ENCODE assay signal across 12 cellular contexts in the genomic region with DNA sequence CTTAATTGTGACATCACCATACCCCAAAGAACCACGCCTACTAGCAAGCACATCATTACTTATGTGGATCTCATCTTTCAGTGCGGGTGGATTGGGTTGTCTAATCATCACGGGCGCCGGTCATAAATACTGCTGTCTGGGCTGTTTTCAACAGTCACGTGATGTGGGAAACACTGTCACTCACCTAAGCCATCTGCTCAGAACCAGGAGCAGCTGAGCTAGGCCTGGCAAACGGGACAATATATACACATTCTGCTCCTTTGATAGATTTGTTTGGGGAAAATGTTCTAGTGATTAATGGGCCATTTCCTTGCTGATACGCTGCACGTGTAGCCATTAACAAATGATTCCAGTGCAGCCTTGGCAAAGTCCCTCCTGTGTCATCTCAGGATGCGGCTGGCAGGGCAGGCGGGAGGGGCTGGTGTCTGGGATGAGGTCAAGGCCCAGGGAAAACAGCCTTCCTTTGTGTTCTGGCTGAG.
DNase-seq lines count a peak whose midpoint lies in the region; ATAC-seq and TF ChIP-seq lines count a peak whose summit lies in the region.
"Had no signal": no experiment of that assay in that cellular context is flagged by ENCODE, and none has a peak within 500 bp of the region (broad histone marks: within the 10 kb centered on the region; RNA-seq: fewer than 3 reads in every experiment).

No MANE protein-coding gene starts in this region.

- peaks cover 18% of the 10 kb centered on the region for H3K27me3 Mint-ChIP-seq in endodermal cell (ENCODE audit: insufficient read depth)
- peaks cover 50% of the 10 kb centered on the region for H3K27me3 Mint-ChIP-seq in T-helper 17 cell
- H3K27me3 Mint-ChIP-seq: activated CD4-positive, alpha-beta T cell treated with anti-CD3 and anti-CD28 coated beads for 36 hours had no signal

- H3K36me3 Mint-ChIP-seq in endodermal cell (ENCODE audit: low read depth) (no peaks in the 10 kb centered on the region), T-helper 17 cell (ENCODE audit: low read depth) (no peaks in the 10 kb centered on the region)
- H3K36me3 Mint-ChIP-seq: CD8-positive, alpha-beta memory T cell had no signal

- no peaks in the 10 kb centered on the region for H3K9me3 Mint-ChIP-seq in endodermal cell
- H3K9me3 Mint-ChIP-seq: CD8-positive, alpha-beta memory T cell; central memory CD8-positive, alpha-beta T cell had no signal

- H3K79me2 ChIP-seq in parathyroid adenoma = no peaks in the 10 kb centered on the region

- no peak for ATAC-seq in T-helper 17 cell
- ATAC-seq: activated CD4-positive, alpha-beta T cell treated with anti-CD3 and anti-CD28 coated beads for 36 hours had no signal

- H3K27ac Mint-ChIP-seq in endodermal cell (no peak overlapping the region), T-helper 17 cell (no peak overlapping the region)
- H3K27ac Mint-ChIP-seq: activated CD4-positive, alpha-beta T cell treated with anti-CD3 and anti-CD28 coated beads for 36 hours had no signal

- H3K4me3 ChIP-seq in endodermal cell (ENCODE audit: low read length) = no peak overlapping the region
- no peak overlapping the region for H3K4me3 ChIP-seq in parathyroid adenoma (ENCODE audit: low read depth, low read length)
- H3K4me3 ChIP-seq: esophagus squamous epithelium had no signal

- H3K9ac ChIP-seq in endodermal cell (ENCODE audit: extremely low read depth, low read length, poor library complexity, severe bottlenecking) (no peak overlapping the region), parathyroid adenoma (no peak overlapping the region)

- DNase-seq in ELF-1 (ENCODE audit: low read depth, low spot score) (peak; percentile 17), NCI-H524 (lab: John Stamatoyannopoulos, UW) (peak; percentile 87 to 93), endodermal cell (no peak), T-helper 17 cell (no peak), NCI-H2081 treated with DMSO at 0.1 percent for 48 hours (lab: John Stamatoyannopoulos, UW) (no peak), activated gamma-delta T cell treated with Interleukin-2 at 50 U/mL for 16 hours (no peak)
- no peak for DNase-seq in stimulated activated CD4-positive, alpha-beta T cell treated with anti-CD3 and anti-CD28 coated beads, Interleukin-2, amount 100 ng/mL, for 48 hours
- DNase-seq: activated CD4-positive, alpha-beta T cell treated with anti-CD3 and anti-CD28 coated beads for 36 hours; CD8-positive, alpha-beta memory T cell; esophagus squamous epithelium had no signal

- no peak overlapping the region for H3K4me2 ChIP-seq in parathyroid adenoma (ENCODE audit: low read length)

- H3K27me3 ChIP-seq in endodermal cell (ENCODE audit: control insufficient read depth, insufficient read depth, low read length, poor library complexity, severe bottlenecking) (peaks cover 5% of the 10 kb centered on the region), parathyroid adenoma (ENCODE audit: control insufficient read depth, insufficient read depth, low read length) (no peaks in the 10 kb centered on the region)

- H3K36me3 ChIP-seq in endodermal cell (ENCODE audit: control insufficient read depth, insufficient read depth, low read length) = no peaks in the 10 kb centered on the region
- H3K36me3 ChIP-seq in parathyroid adenoma (ENCODE audit: control insufficient read depth, insufficient read depth, low read length) = no peaks in the 10 kb centered on the region
- H3K36me3 ChIP-seq: esophagus squamous epithelium had no signal

- H3K4me1 Mint-ChIP-seq in endodermal cell = peaks cover 6% of the 10 kb centered on the region
- H3K4me1 Mint-ChIP-seq in T-helper 17 cell = no peaks in the 10 kb centered on the region
- H3K4me1 Mint-ChIP-seq: activated CD4-positive, alpha-beta T cell treated with anti-CD3 and anti-CD28 coated beads for 36 hours; CD8-positive, alpha-beta memory T cell; central memory CD8-positive, alpha-beta T cell had no signal

- 80 to 94% methylated on average over 2 to 11 of the region's 11 CpGs for WGBS in endodermal cell (ENCODE audit: insufficient coverage in 1 of 2, insufficient read length in 1 of 2), 2 experiments

- peak overlapping the region; percentile 34 for H2AFZ ChIP-seq in parathyroid adenoma

- H3K4me3 Mint-ChIP-seq in endodermal cell = no peak overlapping the region
- H3K4me3 Mint-ChIP-seq in T-helper 17 cell = no peak overlapping the region
- H3K4me3 Mint-ChIP-seq: activated CD4-positive, alpha-beta T cell treated with anti-CD3 and anti-CD28 coated beads for 36 hours; CD8-positive, alpha-beta memory T cell; central memory CD8-positive, alpha-beta T cell had no signal

- H3K9me3 ChIP-seq in endodermal cell (ENCODE audit: control insufficient read depth, low read length) = no peaks in the 10 kb centered on the region
- no peaks in the 10 kb centered on the region for H3K9me3 ChIP-seq in parathyroid adenoma (ENCODE audit: control insufficient read depth, low read length)
- H3K9me3 ChIP-seq in T-helper 17 cell (ENCODE audit: control insufficient read depth, low read length, poor library complexity, severe bottlenecking) = no peaks in the 10 kb centered on the region
- H3K9me3 ChIP-seq: esophagus squamous epithelium had no signal

- H3K27ac ChIP-seq in endodermal cell (ENCODE audit: low read depth, low read length) = peak overlapping the region; percentile 15
- no peak overlapping the region for H3K27ac ChIP-seq in parathyroid adenoma
- H3K27ac ChIP-seq: esophagus squamous epithelium had no signal

- H3K4me1 ChIP-seq in endodermal cell (ENCODE audit: control insufficient read depth, insufficient read depth, low read length) = no peaks in the 10 kb centered on the region
- no peaks in the 10 kb centered on the region for H3K4me1 ChIP-seq in parathyroid adenoma

- no peak for TF ChIP-seq CTCF in endodermal cell (conservative IDR thresholded peaks at IDR 0.05)
- TF ChIP-seq CTCF in parathyroid adenoma (IDR thresholded peaks at IDR 0.05) = no peak

Comparison
In these comparisons a context has a peak if more than half of its experiments do, and no peak if none do; other contexts are left out.
1. DNase-seq: peak in ELF-1 (single experiment) and NCI-H524 (2 of 2); none in endodermal cell (single experiment), T-helper 17 cell (0 of 3), NCI-H2081 treated with DMSO at 0.1 percent for 48 hours (single experiment), activated gamma-delta T cell treated with Interleukin-2 at 50 U/mL for 16 hours (single experiment) and stimulated activated CD4-positive, alpha-beta T cell treated with anti-CD3 and anti-CD28 coated beads, Interleukin-2, amount 100 ng/mL, for 48 hours (0 of 2).